Comparison of ENCODE assay signal across 8 cellular contexts in genomic region chr12:124910561-124911478, GRCh38. TPM values are rescaled to one million over a fixed set of nuclear protein-coding genes. Genes with fewer than 3 reads are reported as not detected.
DNase-seq lines count a peak whose midpoint lies in the region; ATAC-seq and TF ChIP-seq lines count a peak whose summit lies in the region.

No MANE protein-coding gene starts in this region.

- H3K36me3 ChIP-seq in kidney epithelial cell (ENCODE audit: control insufficient read depth, insufficient read depth, low read length) (peaks cover 3% of the 10 kb centered on the region), testis (ENCODE audit: low read depth, missing control alignments) (no peaks in the 10 kb centered on the region)

- peak overlapping the region; percentile 51 for H3K27ac Mint-ChIP-seq in T-helper 2 cell treated with Interferon-gamma antibody and Interleukin-4, amounts not matched to agents 5 μg/mL and 100 μg/mL, for 36 hours
- peak overlapping the region; percentile 33 for H3K27ac Mint-ChIP-seq in activated naive CD8-positive, alpha-beta T cell treated with anti-CD3 and anti-CD28 coated beads, Interleukin-2, amount 50 U/mL, for 24 hours

- peaks cover 48% of the 10 kb centered on the region for H3K4me1 Mint-ChIP-seq in T-helper 2 cell treated with Interferon-gamma antibody and Interleukin-4, amounts not matched to agents 5 μg/mL and 100 μg/mL, for 36 hours (ENCODE audit: low read depth)
- peaks cover 53% of the 10 kb centered on the region for H3K4me1 Mint-ChIP-seq in activated naive CD8-positive, alpha-beta T cell treated with anti-CD3 and anti-CD28 coated beads, Interleukin-2, amount 50 U/mL, for 24 hours

- peaks cover 28% of the 10 kb centered on the region for H3K4me1 ChIP-seq in testis

- no peak for ATAC-seq in activated naive CD8-positive, alpha-beta T cell treated with anti-CD3 and anti-CD28 coated beads, Interleukin-2, amount 50 U/mL, for 24 hours
- ATAC-seq in HG03342 (IDR thresholded peaks at IDR 0.05; ENCODE audit: unreplicated experiment) = no peak

- TF ChIP-seq CTCF in kidney epithelial cell (IDR thresholded peaks at IDR 0.05; ENCODE audit: insufficient read depth, low read length, poor library complexity, severe bottlenecking) (no peak), testis (IDR thresholded peaks at IDR 0.05) (no peak)

- H3K36me3 Mint-ChIP-seq in T-helper 2 cell treated with Interferon-gamma antibody and Interleukin-4, amounts not matched to agents 5 μg/mL and 100 μg/mL, for 36 hours (ENCODE audit: low read depth) = peaks cover 47% of the 10 kb centered on the region
- peaks cover 39% of the 10 kb centered on the region for H3K36me3 Mint-ChIP-seq in activated naive CD8-positive, alpha-beta T cell treated with anti-CD3 and anti-CD28 coated beads, Interleukin-2, amount 50 U/mL, for 24 hours (ENCODE audit: low read depth)

- H3K4me3 Mint-ChIP-seq in T-helper 2 cell treated with Interferon-gamma antibody and Interleukin-4, amounts not matched to agents 5 μg/mL and 100 μg/mL, for 36 hours = peak overlapping the region; percentile 58
- H3K4me3 Mint-ChIP-seq in activated naive CD8-positive, alpha-beta T cell treated with anti-CD3 and anti-CD28 coated beads, Interleukin-2, amount 50 U/mL, for 24 hours = peak overlapping the region; percentile 37

- H3K27ac ChIP-seq in testis = peak overlapping the region; percentile 14 to 31

- DNase-seq in T-helper 2 cell treated with Interferon-gamma antibody and Interleukin-4, amounts not matched to agents 5 μg/mL and 100 μg/mL, for 36 hours (ENCODE audit: low spot score) = no peak
- no peak for DNase-seq in T-helper 2 cell
- DNase-seq in activated naive CD8-positive, alpha-beta T cell treated with anti-CD3 and anti-CD28 coated beads, Interleukin-2, amount 50 U/mL, for 24 hours = no peak
- no peak for DNase-seq in kidney epithelial cell (ENCODE audit: low read depth)
- no peak for DNase-seq in testis
- no peak for DNase-seq in HuH-7.5 (ENCODE audit: low spot score)
- DNase-seq in GM03348 (ENCODE audit: low spot score) = no peak

- no peaks in the 10 kb centered on the region for H3K9me3 Mint-ChIP-seq in T-helper 2 cell treated with Interferon-gamma antibody and Interleukin-4, amounts not matched to agents 5 μg/mL and 100 μg/mL, for 36 hours
- H3K9me3 Mint-ChIP-seq in activated naive CD8-positive, alpha-beta T cell treated with anti-CD3 and anti-CD28 coated beads, Interleukin-2, amount 50 U/mL, for 24 hours = no peaks in the 10 kb centered on the region

- H3K27me3 Mint-ChIP-seq in T-helper 2 cell treated with Interferon-gamma antibody and Interleukin-4, amounts not matched to agents 5 μg/mL and 100 μg/mL, for 36 hours (ENCODE audit: low read depth) = peaks cover 7% of the 10 kb centered on the region
- H3K27me3 Mint-ChIP-seq in activated naive CD8-positive, alpha-beta T cell treated with anti-CD3 and anti-CD28 coated beads, Interleukin-2, amount 50 U/mL, for 24 hours = no peaks in the 10 kb centered on the region

- H3K27me3 ChIP-seq in kidney epithelial cell (ENCODE audit: control insufficient read depth, insufficient read depth, low read length) = no peaks in the 10 kb centered on the region
- H3K27me3 ChIP-seq in testis = no peaks in the 10 kb centered on the region

- peak overlapping the region; percentile 13 for H3K4me3 ChIP-seq in kidney epithelial cell (ENCODE audit: low read depth, low read length)
- no peak overlapping the region for H3K4me3 ChIP-seq in testis

- WGBS in testis, 2 donors = 63 to 74% methylated on average over 9 of the region's 9 CpGs

- no peak for TF ChIP-seq POLR2A in testis (IDR thresholded peaks at IDR 0.05)

- H3K9me3 ChIP-seq in testis = no peaks in the 10 kb centered on the region

- intact Hi-C loops in testis (cut with DNase I; ENCODE audit: low total_unique reads) = no loop called here

RNA-seq across cellular contexts. Expression of gene UBC, which starts 3.6 kb away (rescaled TPM):
- 1,369 and 1,432 TPM in 2 replicates for total RNA-seq in kidney epithelial cell
- 1,000 to 10,000 TPM; 1,262 to 1,458 TPM for total RNA-seq in testis
- polyA plus RNA-seq in testis (ENCODE audit: insufficient read depth, low read depth, low replicate concordance) = 2,678 TPM

RNA-seq across cellular contexts. Expression of gene SCARB1, which starts 47.2 kb away (rescaled TPM):
- total RNA-seq in kidney epithelial cell (30.0 and 36.1 TPM in 2 replicates), testis (10 to 100 TPM; 46.9 to 73.6 TPM)
- 116 TPM for polyA plus RNA-seq in testis (ENCODE audit: insufficient read depth, low read depth, low replicate concordance)
